In the genomic region with DNA sequence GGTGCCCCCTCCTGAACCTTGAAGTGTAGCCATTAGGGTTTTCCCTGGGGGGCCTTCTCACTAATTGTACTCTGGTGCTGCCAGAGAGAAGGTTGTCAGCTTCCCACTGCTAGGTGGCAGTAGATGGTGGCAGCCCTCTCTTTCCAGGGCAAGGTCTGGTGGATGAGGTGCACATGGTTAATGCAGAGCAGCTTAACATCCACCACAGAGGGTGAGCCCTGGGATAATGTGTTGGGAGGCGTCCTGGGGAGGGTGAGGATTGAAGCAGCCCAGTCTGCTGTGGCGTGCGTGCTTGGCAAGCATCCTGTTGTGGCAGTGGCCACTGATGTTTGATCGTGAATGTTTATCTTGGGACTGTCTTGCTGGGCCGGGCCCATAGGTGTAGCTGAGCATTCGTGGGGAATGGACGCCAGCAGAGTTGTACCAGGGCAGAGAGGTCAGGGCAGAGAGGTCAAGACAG, we compare ENCODE assay signal across 9 cellular contexts. TPM values are rescaled to one million over a fixed set of nuclear protein-coding genes. Genes with fewer than 3 reads are reported as not detected.
DNase-seq lines count a peak whose midpoint lies in the region; ATAC-seq and TF ChIP-seq lines count a peak whose summit lies in the region.
"Had no signal": no experiment of that assay in that cellular context is flagged by ENCODE, and none has a peak within 500 bp of the region (broad histone marks: within the 10 kb centered on the region; RNA-seq: fewer than 3 reads in every experiment).

No MANE protein-coding gene starts in this region.

- peak overlapping the region; percentile 82 for H3K27ac ChIP-seq in Karpas-422 (ENCODE audit: low read length)

- peaks cover 69% of the 10 kb centered on the region for H3K4me1 ChIP-seq in Karpas-422 (ENCODE audit: low read length)

- no peaks in the 10 kb centered on the region for H3K9me3 Mint-ChIP-seq in natural killer cell treated with Interleukin-12 subunit alpha and Interleukin-12 subunit beta and Interleukin-15 and Interleukin-18, amount 100 ng/mL, for 72 hours

- no peaks in the 10 kb centered on the region for H3K9me2 ChIP-seq in Karpas-422 (replicated peaks; ENCODE audit: insufficient read depth, low read length)

- peaks cover 76 to 78% of the 10 kb centered on the region in 2 donors for H3K4me1 Mint-ChIP-seq in natural killer cell treated with Interleukin-12 subunit alpha and Interleukin-12 subunit beta and Interleukin-15 and Interleukin-18, amount 100 ng/mL, for 72 hours (ENCODE audit: low read depth in 2 of 2)

- H3K36me3 ChIP-seq in Karpas-422 (ENCODE audit: insufficient read depth, low read length) = peaks cover 8% of the 10 kb centered on the region

- H4K20me1 ChIP-seq in Karpas-422 (ENCODE audit: insufficient read depth, low read depth, low read length) = peaks cover 60% of the 10 kb centered on the region

- H3K79me2 ChIP-seq in Karpas-422 (ENCODE audit: low read length) = peaks cover 64% of the 10 kb centered on the region

- H3K4me3 Mint-ChIP-seq in natural killer cell treated with Interleukin-12 subunit alpha and Interleukin-12 subunit beta and Interleukin-15 and Interleukin-18, amount 100 ng/mL, for 72 hours = peak overlapping the region; percentile 83

- CTCF ChIA-PET in AG04449 (lab: Yijun Ruan, JAX) = interaction anchor here (3.2 to 5.6 kb wide), 3 partner anchors 15 to 143 kb away, joined by 21 to 58 read pairs (median 28); partner anchors contain the start of gene RAB4B
- CTCF ChIA-PET in GM10248 (lab: Yijun Ruan, JAX) = interaction anchor here (1.1 to 2.6 kb wide), 4 partner anchors 12 to 142 kb away, joined by 3 to 14 read pairs (median 10); no protein-coding TSS in a partner anchor

- H3K27ac Mint-ChIP-seq in natural killer cell treated with Interleukin-12 subunit alpha and Interleukin-12 subunit beta and Interleukin-15 and Interleukin-18, amount 100 ng/mL, for 72 hours = peak overlapping the region; percentile 87 to 97

- H3K4me2 ChIP-seq in Karpas-422 (ENCODE audit: low read depth, low read length, poor library complexity, severe bottlenecking) = peak overlapping the region; percentile 85

- H3K27me3 Mint-ChIP-seq in natural killer cell treated with Interleukin-12 subunit alpha and Interleukin-12 subunit beta and Interleukin-15 and Interleukin-18, amount 100 ng/mL, for 72 hours = no peaks in the 10 kb centered on the region

- peak overlapping the region; percentile 68 for H3K9ac ChIP-seq in Karpas-422 (ENCODE audit: low read length)

- POLR2A ChIA-PET in AG04449 (lab: Yijun Ruan, JAX) (interaction anchor here (0.6 to 1.7 kb wide), 2 partner anchors 54 to 146 kb away, joined by 3 to 4 read pairs; partner anchors contain the start of genes ACTMAP and SNRPA), GM10248 (lab: Yijun Ruan, JAX) (no interaction called here)

- no peaks in the 10 kb centered on the region for H3K27me3 ChIP-seq in Karpas-422 (ENCODE audit: low read length)

- DNase-seq in AG04449 (ENCODE audit: low read depth, low spot score) (no peak), Karpas-422 (peak; percentile 59), choroid plexus epithelial cell (ENCODE audit: low read depth) (no peak), HK-2 (ENCODE audit: unreplicated experiment) (no peak), GM10248 (ENCODE audit: extremely low spot score) (no peak), SKM-1 (lab: John Stamatoyannopoulos, UW; ENCODE audit: unreplicated experiment) (no peak)
- no peak for DNase-seq in natural killer cell treated with Interleukin-12 subunit alpha and Interleukin-12 subunit beta and Interleukin-15 and Interleukin-18, amount 100 ng/mL, for 72 hours (ENCODE audit: low spot score)
- DNase-seq: NCI-H510A had no signal

- peaks cover 14% of the 10 kb centered on the region for H3K36me3 Mint-ChIP-seq in natural killer cell treated with Interleukin-12 subunit alpha and Interleukin-12 subunit beta and Interleukin-15 and Interleukin-18, amount 100 ng/mL, for 72 hours

- no peak overlapping the region for H2AFZ ChIP-seq in Karpas-422 (ENCODE audit: low read length)

- no peak for ATAC-seq in natural killer cell treated with Interleukin-12 subunit alpha and Interleukin-12 subunit beta and Interleukin-15 and Interleukin-18, amount 100 ng/mL, for 72 hours
- no peak for ATAC-seq in HG02981 (IDR thresholded peaks at IDR 0.05; ENCODE audit: unreplicated experiment)

- no peak overlapping the region for H3K4me3 ChIP-seq in AG04449 (ENCODE audit: low read depth, low read length)
- no peak overlapping the region for H3K4me3 ChIP-seq in Karpas-422 (ENCODE audit: low read length)
- H3K4me3 ChIP-seq in choroid plexus epithelial cell (ENCODE audit: low read depth, low read length) = no peak overlapping the region

- TF ChIP-seq CTCF in AG04449 (IDR thresholded peaks at IDR 0.05; ENCODE audit: insufficient read depth, low read length, missing control alignments) = peak; percentile 7
- TF ChIP-seq CTCF in choroid plexus epithelial cell (conservative IDR thresholded peaks at IDR 0.05; ENCODE audit: low read depth, low read length) = peak; percentile 31
- no peak for TF ChIP-seq CTCF in GM10248 (IDR thresholded peaks at IDR 0.05; ENCODE audit: control extremely low read depth, extremely low read depth, low read depth, missing control alignments)

- H3K9me3 ChIP-seq in Karpas-422 (ENCODE audit: low read length) = no peaks in the 10 kb centered on the region

RNA-seq across cellular contexts. Expression of gene EGLN2, which starts 5.8 kb away (rescaled TPM):
- 49.4 and 111 TPM in 2 replicates for total RNA-seq in Karpas-422 (2014; rRNA removed; shearing (Covaris generic); ENCODE audit: low replicate concordance)
- total RNA-seq in natural killer cell treated with Interleukin-12 subunit alpha and Interleukin-12 subunit beta and Interleukin-15 and Interleukin-18, amount 100 ng/mL, for 72 hours = 100 to 1,000 TPM; 119 to 136 TPM

RNA-seq across cellular contexts. Expression of gene RAB4B, which starts 26.8 kb away (rescaled TPM):
- 12.5 and 32.9 TPM in 2 replicates for total RNA-seq in Karpas-422 (2014; rRNA removed; shearing (Covaris generic); ENCODE audit: low replicate concordance)
- 100 to 1,000 TPM in 1 of 2 donors, 10 to 100 TPM in 1; 83.3 to 128 TPM for total RNA-seq in natural killer cell treated with Interleukin-12 subunit alpha and Interleukin-12 subunit beta and Interleukin-15 and Interleukin-18, amount 100 ng/mL, for 72 hours

RNA-seq across cellular contexts. Expression of gene MIA, which starts 29.5 kb away (rescaled TPM):
- 0.40 TPM in 1 of 2 replicates, not detected in the other for total RNA-seq in Karpas-422 (2014; rRNA removed; shearing (Covaris generic); ENCODE audit: low replicate concordance)
- 1 to 10 TPM; 1.1 to 2.4 TPM for total RNA-seq in natural killer cell treated with Interleukin-12 subunit alpha and Interleukin-12 subunit beta and Interleukin-15 and Interleukin-18, amount 100 ng/mL, for 72 hours

RNA-seq across cellular contexts. Expression of gene CYP2A6, which starts 45.4 kb away (rescaled TPM):
- not detected in 2 replicates for total RNA-seq in Karpas-422 (2014; rRNA removed; shearing (Covaris generic); ENCODE audit: low replicate concordance)
- total RNA-seq in natural killer cell treated with Interleukin-12 subunit alpha and Interleukin-12 subunit beta and Interleukin-15 and Interleukin-18, amount 100 ng/mL, for 72 hours = not detected

RNA-seq across cellular contexts. Expression of gene SNRPA, which starts 53.8 kb away (rescaled TPM):
- 136 and 173 TPM in 2 replicates for total RNA-seq in Karpas-422 (2014; rRNA removed; shearing (Covaris generic); ENCODE audit: low replicate concordance)
- total RNA-seq in natural killer cell treated with Interleukin-12 subunit alpha and Interleukin-12 subunit beta and Interleukin-15 and Interleukin-18, amount 100 ng/mL, for 72 hours = 100 to 1,000 TPM in 1 of 2 donors, 10 to 100 TPM in 1; 95.5 to 191 TPM
